ENCODE assay signal across 8 cellular contexts in the genomic region with DNA sequence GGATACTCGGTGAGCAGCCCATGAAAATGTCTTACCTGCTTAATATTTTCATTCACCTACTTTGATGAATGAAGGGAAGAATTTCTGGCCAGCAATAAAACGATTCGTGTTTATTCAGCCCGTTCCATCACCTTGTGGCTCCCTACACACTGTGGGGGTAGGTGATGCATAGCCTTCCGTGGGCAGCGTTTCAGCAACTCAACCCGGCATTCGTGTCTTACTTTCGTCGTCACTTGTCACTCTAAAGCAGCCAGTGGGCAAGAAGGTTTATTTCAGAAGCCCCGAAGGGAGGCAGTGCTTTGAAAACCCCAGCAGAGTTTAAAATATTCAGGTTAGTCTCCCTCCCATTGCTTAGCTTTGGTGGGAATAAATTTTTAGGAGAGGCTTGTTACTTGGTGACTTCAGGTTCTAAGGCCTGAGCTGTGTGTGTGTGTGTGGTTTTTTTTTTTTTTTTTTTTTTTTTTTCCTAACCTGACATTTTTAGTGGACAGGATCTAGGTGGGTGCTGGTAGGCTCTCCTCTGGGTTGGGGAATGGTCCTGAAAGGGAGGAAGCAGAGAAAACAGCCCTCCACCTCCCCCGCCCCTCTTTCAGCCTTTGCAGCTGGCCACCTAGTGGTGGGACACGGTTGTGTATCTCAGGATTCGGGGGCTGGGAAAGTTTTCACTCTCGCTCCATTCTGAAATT. TPM values are rescaled to one million over a fixed set of nuclear protein-coding genes. Genes with fewer than 3 reads are reported as not detected.
DNase-seq lines count a peak whose midpoint lies in the region; ATAC-seq and TF ChIP-seq lines count a peak whose summit lies in the region.

No MANE protein-coding gene starts in this region.

- no peak overlapping the region for H3K27ac ChIP-seq in C4-2B

- in situ Hi-C loops in astrocyte of the spinal cord (cut with HindIII; ENCODE audit: low sequenced_read_pairs), result no loop called here

- TF ChIP-seq CTCF in C4-2B (conservative IDR thresholded peaks at IDR 0.05) (peak; percentile 90), astrocyte of the spinal cord (IDR thresholded peaks at IDR 0.05; ENCODE audit: low read depth, low read length) (peak; percentile 93)

- peaks cover 40% of the 10 kb centered on the region for H3K4me1 Mint-ChIP-seq in T-helper 17 cell

- H3K27me3 Mint-ChIP-seq in T-helper 17 cell, result no peaks in the 10 kb centered on the region

- H3K4me3 Mint-ChIP-seq in T-helper 17 cell, result peak overlapping the region; percentile 95

- H3K36me3 Mint-ChIP-seq in T-helper 17 cell (ENCODE audit: low read depth), result no peaks in the 10 kb centered on the region

- H3K4me3 ChIP-seq in astrocyte of the spinal cord (ENCODE audit: low read depth, low read length), result peak overlapping the region; percentile 81

- intact Hi-C loops in sciatic nerve (cut with DNase I), result loop anchor here (5.0 to 10.0 kb wide), 2 partner anchors 206 to 233 kb away; no protein-coding TSS in a partner anchor

- no peak for ATAC-seq in T-helper 17 cell
- ATAC-seq in sciatic nerve, result peak; percentile 60
- no peak for ATAC-seq in GM19452 (IDR thresholded peaks at IDR 0.05; ENCODE audit: unreplicated experiment)
- no peak for ATAC-seq in GM18861 (IDR thresholded peaks at IDR 0.05; ENCODE audit: unreplicated experiment)

- H3K9me3 ChIP-seq in T-helper 17 cell (ENCODE audit: control insufficient read depth, low read length, poor library complexity, severe bottlenecking), result no peaks in the 10 kb centered on the region

- H3K27ac Mint-ChIP-seq in T-helper 17 cell, result peak overlapping the region; percentile 77

- peak; percentile 44 for DNase-seq in HK-2 (ENCODE audit: unreplicated experiment)
- DNase-seq in T-helper 17 cell, result peak; percentile 36 to 43 (median 38)
- DNase-seq in astrocyte of the spinal cord (ENCODE audit: low read depth, low spot score), result peak; percentile 69
- peak; percentile 55 to 65 for DNase-seq in hippocampal formation (lab: John Stamatoyannopoulos, UW)
- DNase-seq in sciatic nerve (ENCODE audit: low spot score), result peak; percentile 87

RNA-seq across cellular contexts. Expression of gene GRK5, which starts 1.8 kb away (rescaled TPM):
- 10 to 100 TPM; 13.9 to 28.5 TPM for total RNA-seq in T-helper 17 cell
- 54.1 TPM for total RNA-seq in sciatic nerve

RNA-seq across cellular contexts. Expression of gene PRDX3, which starts 30.6 kb away (rescaled TPM):
- total RNA-seq in T-helper 17 cell (10 to 100 TPM; 16.4 to 17.1 TPM), sciatic nerve (62.3 TPM)

RNA-seq across cellular contexts. Expression of gene SFXN4, which starts 43.7 kb away (rescaled TPM):
- 1 to 10 TPM; 8.3 to 9.5 TPM for total RNA-seq in T-helper 17 cell
- 13.5 TPM for total RNA-seq in sciatic nerve
